1 cellular context compared by ENCODE assay signal in the genomic region with DNA sequence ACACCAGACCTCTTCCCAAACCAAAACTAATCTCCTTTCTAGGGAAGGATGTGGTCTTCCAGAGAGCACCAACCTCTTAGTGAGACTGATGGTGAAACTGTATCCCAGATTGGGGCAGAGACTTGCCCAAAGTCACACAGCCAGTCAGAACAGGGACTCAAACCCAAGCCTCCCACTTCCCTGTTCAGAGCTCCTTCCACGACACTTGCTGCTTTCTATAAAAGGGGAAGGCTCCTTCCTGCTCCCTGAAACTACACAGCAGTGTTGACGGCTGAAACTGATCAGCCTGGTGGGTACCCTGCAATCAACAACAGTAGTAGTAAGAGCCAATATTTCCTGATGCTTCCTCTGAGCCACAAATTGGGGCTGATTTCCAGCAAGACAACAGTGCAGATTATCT.
TF ChIP-seq lines count a peak whose summit lies in the region.

No MANE protein-coding gene starts in this region.

TF ChIP-seq in HCT116, 20 proteins besides CTCF, POLR2A, EP300 and RAD21:
- no peak for TF ChIP-seq POLR2AphosphoS5 (IDR thresholded peaks at IDR 0.05; ENCODE audit: low read depth, low read length)
- TF ChIP-seq ELF1 (IDR thresholded peaks at IDR 0.05; ENCODE audit: borderline replicate concordance, low read depth) = no peak
- no peak for TF ChIP-seq CEBPB (IDR thresholded peaks at IDR 0.05; ENCODE audit: low read depth)
